8 cellular contexts compared by ENCODE assay signal in the genomic region with DNA sequence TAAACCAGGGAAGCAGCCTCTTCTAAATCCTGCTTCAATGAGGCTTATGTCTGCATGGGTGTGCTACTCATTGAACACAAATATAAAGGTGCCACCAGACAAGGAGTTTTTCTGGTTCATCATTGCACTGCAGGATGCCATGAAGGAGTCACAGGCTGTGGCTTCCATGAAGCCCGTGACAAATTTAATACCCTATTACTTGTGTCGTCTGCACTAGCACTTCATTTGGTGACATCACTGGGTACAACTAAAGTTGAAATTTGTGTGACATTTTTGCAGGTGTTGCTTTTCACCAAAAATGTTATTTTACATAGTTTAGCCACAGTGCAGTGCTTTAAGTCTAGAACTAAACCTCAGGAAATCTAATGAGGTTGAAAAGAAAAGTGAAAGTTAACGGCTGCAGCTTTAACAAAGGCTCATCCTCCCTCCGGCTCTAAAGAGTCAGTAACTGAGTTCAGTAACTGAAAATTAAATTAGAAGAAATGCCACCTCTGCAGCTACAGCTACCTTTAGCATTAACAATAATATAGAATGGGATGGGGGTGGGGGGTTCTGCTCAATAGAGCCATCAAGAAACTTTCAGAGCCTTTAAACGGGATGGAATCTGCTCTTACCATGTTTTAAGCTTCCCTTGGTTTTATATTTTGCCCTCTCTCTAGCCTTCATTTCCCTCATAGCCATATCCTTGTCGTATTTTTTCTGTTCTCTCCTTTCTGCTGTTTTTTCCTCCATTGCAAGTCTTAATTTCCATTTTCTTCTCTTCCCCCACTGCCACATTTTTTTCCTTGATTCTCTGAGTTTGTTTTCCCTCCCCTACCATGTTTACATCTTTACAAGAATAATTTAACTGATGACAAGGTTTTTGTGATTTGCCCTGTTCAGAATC.
DNase-seq lines count a peak whose midpoint lies in the region; ATAC-seq and TF ChIP-seq lines count a peak whose summit lies in the region.

No MANE protein-coding gene starts in this region.

- H4K20me1 ChIP-seq in fibroblast of lung (ENCODE audit: control insufficient read depth, extremely low read depth, insufficient read depth, low read length) = no peaks in the 10 kb centered on the region
- no peaks in the 10 kb centered on the region for H4K20me1 ChIP-seq in smooth muscle cell (ENCODE audit: low read depth)

- H3K9ac ChIP-seq in fibroblast of lung (ENCODE audit: insufficient read depth, low read length) = no peak overlapping the region
- no peak overlapping the region for H3K9ac ChIP-seq in smooth muscle cell (ENCODE audit: low read depth)

- ATAC-seq in Right ventricle myocardium inferior (no peak), HG02852 (IDR thresholded peaks at IDR 0.05; ENCODE audit: unreplicated experiment) (peak; percentile 89)

- H3K36me3 ChIP-seq in left ventricle myocardium inferior (no peaks in the 10 kb centered on the region), SJCRH30 (no peaks in the 10 kb centered on the region), fibroblast of lung (ENCODE audit: control insufficient read depth, insufficient read depth, low read length) (no peaks in the 10 kb centered on the region), smooth muscle cell (ENCODE audit: low read depth) (no peaks in the 10 kb centered on the region)

- no peaks in the 10 kb centered on the region for H3K79me2 ChIP-seq in fibroblast of lung (ENCODE audit: control insufficient read depth, insufficient read depth, low read length)
- no peaks in the 10 kb centered on the region for H3K79me2 ChIP-seq in smooth muscle cell (ENCODE audit: low read depth)

- peak overlapping the region; percentile 65 for H3K4me3 ChIP-seq in left ventricle myocardium inferior
- H3K4me3 ChIP-seq in SJCRH30 = peak overlapping the region; percentile 53
- H3K4me3 ChIP-seq in fibroblast of lung (replicated peaks in 1 of 4; ENCODE audit: control extremely low read depth in 1 of 4, insufficient read depth in 1 of 4, low read depth in 3 of 4, low read length in 4 of 4) = peak overlapping the region; percentile 25 to 83 (median 48)
- peak overlapping the region; percentile 5 for H3K4me3 ChIP-seq in smooth muscle cell

- intact Hi-C loops in left ventricle myocardium inferior (cut with micrococcal nuclease) (no loop called here), Right ventricle myocardium inferior (cut with DNase I) (no loop called here)

- H3K27ac ChIP-seq in left ventricle myocardium inferior (replicated peaks) = peak overlapping the region; percentile 50
- peak overlapping the region; percentile 36 for H3K27ac ChIP-seq in SJCRH30
- no peak overlapping the region for H3K27ac ChIP-seq in fibroblast of lung (ENCODE audit: insufficient read depth, low read length)
- H3K27ac ChIP-seq in smooth muscle cell (ENCODE audit: low read depth) = no peak overlapping the region

- WGBS in smooth muscle cell (ENCODE audit: low lambda C conversion rate) = 70% methylated on average over 6 of the region's 6 CpGs

- peaks cover 4% of the 10 kb centered on the region for H3K4me1 ChIP-seq in left ventricle myocardium inferior
- H3K4me1 ChIP-seq in SJCRH30 = peaks cover 6% of the 10 kb centered on the region; the same call in 1 of the 2 replicates
- no peaks in the 10 kb centered on the region for H3K4me1 ChIP-seq in fibroblast of lung (ENCODE audit: control insufficient read depth, extremely low read depth, insufficient read depth, low read length)
- H3K4me1 ChIP-seq in smooth muscle cell (ENCODE audit: low read depth) = peaks cover 7% of the 10 kb centered on the region

- H3K9me3 ChIP-seq in left ventricle myocardium inferior (replicated peaks) = no peaks in the 10 kb centered on the region
- H3K9me3 ChIP-seq in SJCRH30 (replicated peaks) = no peaks in the 10 kb centered on the region
- no peaks in the 10 kb centered on the region for H3K9me3 ChIP-seq in fibroblast of lung (ENCODE audit: control insufficient read depth, insufficient read depth, low read depth, low read length)
- H3K9me3 ChIP-seq in smooth muscle cell (replicated peaks; ENCODE audit: low read depth) = no peaks in the 10 kb centered on the region

- H2AFZ ChIP-seq in fibroblast of lung (ENCODE audit: low read length) (peak overlapping the region; percentile 78), smooth muscle cell (ENCODE audit: low read depth) (peak overlapping the region; percentile 1)

- H3K27me3 ChIP-seq in left ventricle myocardium inferior (ENCODE audit: low read depth) (no peaks in the 10 kb centered on the region), SJCRH30 (no peaks in the 10 kb centered on the region), fibroblast of lung (ENCODE audit: control insufficient read depth, insufficient read depth, low read length) (no peaks in the 10 kb centered on the region), smooth muscle cell (ENCODE audit: low read depth) (peaks cover 4% of the 10 kb centered on the region)

- H3F3A ChIP-seq in smooth muscle cell (ENCODE audit: low read depth) = no peaks in the 10 kb centered on the region

- H3K4me2 ChIP-seq in fibroblast of lung (ENCODE audit: extremely low read depth, insufficient read depth, low read length) (peak overlapping the region; percentile 77), smooth muscle cell (peak overlapping the region; percentile 38)

- TF ChIP-seq CTCF in left ventricle myocardium inferior (IDR thresholded peaks at IDR 0.05; ENCODE audit: borderline replicate concordance) (no peak), fibroblast of lung (conservative IDR thresholded peaks at IDR 0.05 in 1 of 2, IDR thresholded peaks at IDR 0.05 in 1 of 2; ENCODE audit: low read depth in 1 of 2, low read length in 2 of 2) (no peak), smooth muscle cell (IDR thresholded peaks at IDR 0.05; ENCODE audit: borderline replicate concordance, insufficient read depth, poor library complexity, severe bottlenecking) (no peak)

- DNase-seq in left ventricle myocardium inferior (no peak), Right ventricle myocardium inferior (ENCODE audit: missing footprints) (no peak), SJCRH30 (peak in 1 of 2 experiments; percentile 22), fibroblast of lung (ENCODE audit: low read depth in 2 of 2) (peak; percentile 9 to 39), smooth muscle cell (lab: John Stamatoyannopoulos, UW; ENCODE audit: unreplicated experiment) (no peak), HUDEP-2 (lab: John Stamatoyannopoulos, UW; ENCODE audit: unreplicated experiment in 76 of 76) (no peak), HPDE6-E6E7 (ENCODE audit: extremely low spot score) (no peak)

Comparison
In these comparisons a context has a peak if more than half of its experiments do, and no peak if none do; other contexts are left out.
1. DNase-seq: peak in fibroblast of lung (2 of 2); none in left ventricle myocardium inferior (single experiment), Right ventricle myocardium inferior (single experiment), smooth muscle cell (single experiment), HUDEP-2 (0 of 76) and HPDE6-E6E7 (single experiment).
2. H3K27ac ChIP-seq: peak in left ventricle myocardium inferior (single experiment) and SJCRH30 (single experiment); none in fibroblast of lung (single experiment) and smooth muscle cell (single experiment).
3. H3K4me3 ChIP-seq: peak in every context shown above with its lines; median percentile 65 in left ventricle myocardium inferior; 53 in SJCRH30; 48 in fibroblast of lung; 5 in smooth muscle cell.